In the genomic region with DNA sequence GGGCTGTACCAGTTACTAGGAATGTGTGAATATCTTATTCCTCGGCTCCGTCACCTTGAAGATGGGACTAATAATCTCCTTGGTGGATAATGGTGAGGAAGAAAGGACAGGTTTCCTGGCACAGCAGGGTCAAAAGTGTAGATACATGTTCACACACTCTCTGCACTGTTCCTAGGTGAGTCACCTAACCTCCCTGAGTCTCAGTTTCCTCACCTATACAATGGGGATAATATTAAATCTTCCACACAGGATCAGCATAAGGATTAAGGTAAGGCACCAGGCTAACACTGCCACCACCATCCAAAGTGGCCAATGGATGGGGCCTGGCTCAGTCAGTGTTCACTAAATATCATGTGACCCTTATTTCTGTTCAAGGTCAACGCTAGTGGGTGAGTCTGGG, we compare ENCODE assay signal across 25 cellular contexts.
"Had no signal": no experiment of that assay in that cellular context is flagged by ENCODE, and none has a peak within 500 bp of the region (broad histone marks: within the 10 kb centered on the region; RNA-seq: fewer than 3 reads in every experiment).

No MANE protein-coding gene starts in this region.

- H3K36me3 ChIP-seq: neural progenitor cell had no signal

- H3K9ac ChIP-seq: neural progenitor cell had no signal

- H3K4me1 ChIP-seq: prostate gland, thyroid gland, upper lobe of right lung had no signal

- H3K27me3 ChIP-seq: heart right ventricle, neural progenitor cell, thyroid gland, upper lobe of right lung had no signal

- H3K4me3 ChIP-seq: heart right ventricle, mucosa of descending colon, neural progenitor cell, prostate gland, thyroid gland, upper lobe of right lung had no signal

- H3K4me3 Mint-ChIP-seq: activated B cell treated with CpG ODN at 0.5 μM for 24 hours; activated CD4-positive, alpha-beta T cell treated with anti-CD3 and anti-CD28 coated beads for 36 hours; activated naive CD8-positive, alpha-beta T cell treated with anti-CD3 and anti-CD28 coated beads, Interleukin-2, amount 50 U/mL, for 24 hours; activated T-helper 1 cell treated with anti-CD3 and anti-CD28 coated beads, Interleukin-12 subunit alpha, Interleukin-12 subunit beta, Interleukin-2, Interleukin-4 antibody, amounts not matched to agents 30 ng/mL and 10 ng/mL and 1 ng/mL, durations not matched to agents 14 hours and 24 hours and 36 hours; endodermal cell; neural progenitor cell; stimulated activated naive CD8-positive, alpha-beta T cell treated with anti-CD3 and anti-CD28 coated beads, Interleukin-15, Interleukin-2, amounts not matched to agents 100 ng/mL and 50 ng/mL, for 24 hours; T-helper 1 cell treated with Interleukin-12 subunit alpha and Interleukin-12 subunit beta and Interleukin-4 antibody, amounts not matched to agents 30 μg/mL and 1 μg/mL, for 36 hours had no signal

- H2AFZ ChIP-seq: neural progenitor cell had no signal

- H3K27ac Mint-ChIP-seq: activated CD4-positive, alpha-beta T cell treated with anti-CD3 and anti-CD28 coated beads for 36 hours; activated naive CD8-positive, alpha-beta T cell treated with anti-CD3 and anti-CD28 coated beads, Interleukin-2, amount 50 U/mL, for 24 hours; activated T-helper 1 cell treated with anti-CD3 and anti-CD28 coated beads, Interleukin-12 subunit alpha, Interleukin-12 subunit beta, Interleukin-2, Interleukin-4 antibody, amounts not matched to agents 30 ng/mL and 10 ng/mL and 1 ng/mL, durations not matched to agents 14 hours and 24 hours and 36 hours; endodermal cell; neural progenitor cell; stimulated activated naive CD8-positive, alpha-beta T cell treated with anti-CD3 and anti-CD28 coated beads, Interleukin-15, Interleukin-2, amounts not matched to agents 100 ng/mL and 50 ng/mL, for 24 hours; T-helper 1 cell treated with Interleukin-12 subunit alpha and Interleukin-12 subunit beta and Interleukin-4 antibody, amounts not matched to agents 30 μg/mL and 1 μg/mL, for 36 hours had no signal

- ATAC-seq: activated CD4-positive, alpha-beta T cell treated with anti-CD3 and anti-CD28 coated beads for 36 hours; activated naive CD8-positive, alpha-beta T cell treated with anti-CD3 and anti-CD28 coated beads, Interleukin-2, amount 50 U/mL, for 24 hours; heart right ventricle; left colon; mucosa of descending colon; upper lobe of right lung had no signal

- H3K9me3 Mint-ChIP-seq: activated B cell treated with CpG ODN at 0.5 μM for 24 hours; activated naive CD8-positive, alpha-beta T cell treated with anti-CD3 and anti-CD28 coated beads, Interleukin-2, amount 50 U/mL, for 24 hours; activated T-helper 1 cell treated with anti-CD3 and anti-CD28 coated beads, Interleukin-12 subunit alpha, Interleukin-12 subunit beta, Interleukin-2, Interleukin-4 antibody, amounts not matched to agents 30 ng/mL and 10 ng/mL and 1 ng/mL, durations not matched to agents 14 hours and 24 hours and 36 hours; endodermal cell; neural progenitor cell; stimulated activated naive CD8-positive, alpha-beta T cell treated with anti-CD3 and anti-CD28 coated beads, Interleukin-15, Interleukin-2, amounts not matched to agents 100 ng/mL and 50 ng/mL, for 24 hours; T-helper 1 cell treated with Interleukin-12 subunit alpha and Interleukin-12 subunit beta and Interleukin-4 antibody, amounts not matched to agents 30 μg/mL and 1 μg/mL, for 36 hours had no signal

- H3K4me2 ChIP-seq: neural progenitor cell had no signal

- DNase-seq: activated B cell treated with CpG ODN at 0.5 μM for 24 hours; activated CD4-positive, alpha-beta T cell treated with anti-CD3 and anti-CD28 coated beads for 36 hours; activated CD4-positive, alpha-beta T cell treated with anti-CD3 and anti-CD28 coated beads, Interleukin-2, amount 50 U/mL, for 4 hours; activated gamma-delta T cell; activated naive CD4-positive, alpha-beta T cell treated with anti-CD3 and anti-CD28 coated beads, Interleukin-2, amount 50 U/mL, for 16 hours; activated naive CD8-positive, alpha-beta T cell treated with anti-CD3 and anti-CD28 coated beads, Interleukin-2, amount 50 U/mL, for 24 hours; cerebellar nuclear complex; cortex of kidney; endodermal cell; foreskin fibroblast; heart right ventricle; left colon; mesenchymal stem cell; stimulated activated CD4-positive, alpha-beta T cell treated with anti-CD3 and anti-CD28 coated beads, Interleukin-4, amount 100 ng/mL, for 4 hours; substantia nigra; T1000; thyroid gland had no signal

- H3K27ac ChIP-seq: epithelial cell of prostate, heart right ventricle, neural progenitor cell, prostate gland, thyroid gland, upper lobe of right lung had no signal

- H3K9me3 ChIP-seq: heart right ventricle, mucosa of descending colon, prostate gland, thyroid gland, upper lobe of right lung had no signal

- H3K27me3 Mint-ChIP-seq: activated B cell treated with CpG ODN at 0.5 μM for 24 hours; activated CD4-positive, alpha-beta T cell treated with anti-CD3 and anti-CD28 coated beads for 36 hours; activated naive CD8-positive, alpha-beta T cell treated with anti-CD3 and anti-CD28 coated beads, Interleukin-2, amount 50 U/mL, for 24 hours; stimulated activated naive CD8-positive, alpha-beta T cell treated with anti-CD3 and anti-CD28 coated beads, Interleukin-15, Interleukin-2, amounts not matched to agents 100 ng/mL and 50 ng/mL, for 24 hours had no signal

- H3K4me1 Mint-ChIP-seq: activated B cell treated with CpG ODN at 0.5 μM for 24 hours; activated CD4-positive, alpha-beta T cell treated with anti-CD3 and anti-CD28 coated beads for 36 hours; activated naive CD8-positive, alpha-beta T cell treated with anti-CD3 and anti-CD28 coated beads, Interleukin-2, amount 50 U/mL, for 24 hours; endodermal cell had no signal
